25 cellular contexts compared by ENCODE assay signal in genomic region chr10:87030912-87031635, GRCh38. TPM values are rescaled to one million over a fixed set of nuclear protein-coding genes. Genes with fewer than 3 reads are reported as not detected.
DNase-seq lines count a peak whose midpoint lies in the region; ATAC-seq, FAIRE-seq and TF ChIP-seq lines count a peak whose summit lies in the region.
"Had no signal": no experiment of that assay in that cellular context is flagged by ENCODE, and none has a peak within 500 bp of the region (broad histone marks: within the 10 kb centered on the region; RNA-seq: fewer than 3 reads in every experiment).

No MANE protein-coding gene starts in this region.

- no peak for TF ChIP-seq EP300 in HepG2 (IDR thresholded peaks at IDR 0.05; ENCODE audit: low read depth in 2 of 2, low read length in 2 of 2)
- TF ChIP-seq EP300 in HepG2 (CRISPR knock-in tag; IDR thresholded peaks at IDR 0.05; ENCODE audit: borderline replicate concordance) = no peak

- TF ChIP-seq POLR2A in HepG2 (IDR thresholded peaks at IDR 0.05; ENCODE audit: insufficient read depth in 1 of 2, low read depth in 2 of 2, low read length in 2 of 2) = no peak
- TF ChIP-seq POLR2A in right lobe of liver (IDR thresholded peaks at IDR 0.05) = no peak

- ATAC-seq in HepG2 (no peak), right lobe of liver (no peak)
- ATAC-seq: A549, GM12878 had no signal

- H3K4me3 Mint-ChIP-seq in endodermal cell = no peak overlapping the region
- no peak overlapping the region for H3K4me3 Mint-ChIP-seq in activated naive CD4-positive, alpha-beta T cell treated with anti-CD3 and anti-CD28 coated beads, Interleukin-2, amount 10 ng/mL, durations not matched to agents 7 days and 5 days
- H3K4me3 Mint-ChIP-seq: CD14-positive monocyte; CD4-positive, alpha-beta T cell; CD8-positive, alpha-beta memory T cell; HFFc6 had no signal

- H4K8ac ChIP-seq in mesendoderm (ENCODE audit: low read depth, low read length) = no peak overlapping the region

- H3K9me3 Mint-ChIP-seq in endodermal cell = peaks cover 44% of the 10 kb centered on the region
- no peaks in the 10 kb centered on the region for H3K9me3 Mint-ChIP-seq in activated naive CD4-positive, alpha-beta T cell treated with anti-CD3 and anti-CD28 coated beads, Interleukin-2, amount 10 ng/mL, durations not matched to agents 7 days and 5 days
- H3K9me3 Mint-ChIP-seq: CD4-positive, alpha-beta T cell; CD8-positive, alpha-beta memory T cell had no signal

- no TSS peak for BruUV-seq in HepG2 (replicated peaks; lab: Mats Ljungman, UMichigan)

- no peak overlapping the region for H2AFZ ChIP-seq in HepG2 (ENCODE audit: low read length)
- H2AFZ ChIP-seq: GM23248 had no signal

- H3K4me1 ChIP-seq in HepG2 (ENCODE audit: insufficient read depth, low read length) = peaks cover 6% of the 10 kb centered on the region
- H3K4me1 ChIP-seq in right lobe of liver = peaks cover 0 to 5% (median 0%) of the 10 kb centered on the region in 4 donors
- no peaks in the 10 kb centered on the region for H3K4me1 ChIP-seq in endodermal cell (ENCODE audit: control insufficient read depth, insufficient read depth, low read length)
- peaks cover 1% of the 10 kb centered on the region for H3K4me1 ChIP-seq in mesendoderm (ENCODE audit: control insufficient read depth, low read depth, low read length)
- H3K4me1 ChIP-seq: BE2C had no signal

- H3K79me2 ChIP-seq in HepG2 (ENCODE audit: insufficient read depth, low read length) (no peaks in the 10 kb centered on the region), mesendoderm (ENCODE audit: control insufficient read depth, insufficient read depth, low read length) (no peaks in the 10 kb centered on the region)

- H3K36me3 ChIP-seq in HepG2 (replicated peaks in 1 of 2; ENCODE audit: control insufficient read depth in 1 of 2, insufficient read depth in 2 of 2, low read length in 2 of 2) = no peaks in the 10 kb centered on the region
- H3K36me3 ChIP-seq in right lobe of liver = no peaks in the 10 kb centered on the region
- H3K36me3 ChIP-seq in endodermal cell (ENCODE audit: control insufficient read depth, insufficient read depth, low read length) = no peaks in the 10 kb centered on the region
- H3K36me3 ChIP-seq in mesendoderm (ENCODE audit: control insufficient read depth, insufficient read depth, low read length) = no peaks in the 10 kb centered on the region
- H3K36me3 ChIP-seq: BE2C; BLaER1 treated with 17β-estradiol and CSF1 and Interleukin-3, amounts not matched to agents 10 nM and 100 nM had no signal

- no peak overlapping the region for H3K56ac ChIP-seq in mesendoderm (ENCODE audit: low read length)

- H3K18ac ChIP-seq in mesendoderm (ENCODE audit: low read length) = no peak overlapping the region

- intact Hi-C loops in HepG2 (cut with micrococcal nuclease; ENCODE audit: unreplicated experiment) (no loop called here), right lobe of liver (cut with DNase I) (no loop called here)

- no peak overlapping the region for H3K23ac ChIP-seq in mesendoderm (ENCODE audit: low read length)

- FAIRE-seq in HepG2 (lab: Jason Lieb, UNC) = no peak
- FAIRE-seq: A549, GM12878, GM19239, H1 had no signal

- DNase-seq in HepG2 (ENCODE audit: low spot score) (no peak), right lobe of liver (no peak), endodermal cell (no peak), mesendoderm (peak; percentile 10)
- no peak for DNase-seq in stimulated activated naive CD4-positive, alpha-beta T cell (lab: John Stamatoyannopoulos, UW)
- no peak for DNase-seq in activated naive CD4-positive, alpha-beta T cell treated with anti-CD3 and anti-CD28 coated beads, Interleukin-2, amount 10 ng/mL, durations not matched to agents 7 days and 5 days
- DNase-seq: 8988T; ACHN; AML-193; BE2C; CD4-positive, alpha-beta T cell; CD8-positive, alpha-beta memory T cell; DMS79; EL; GDM1; GM23248; H7; HCEC 1CT; HFFc6 had no signal

- H4K5ac ChIP-seq in mesendoderm (ENCODE audit: low read length) = no peak overlapping the region

- WGBS in HepG2 (ENCODE audit: low lambda C conversion rate) = 78% methylated on average over 10 of the region's 28 CpGs
- 96% methylated on average over 4 of the region's 28 CpGs for WGBS in right lobe of liver (ENCODE audit: insufficient coverage, low coverage, low lambda C conversion rate, missing lambda C conversion rate)
- WGBS in endodermal cell (ENCODE audit: insufficient coverage in 1 of 2, insufficient read length in 1 of 2), 2 experiments = 91 to 99% methylated on average over 11 to 28 of the region's 28 CpGs
- no CpG with 5 or more reads among the region's 28 CpGs for WGBS in mesendoderm (ENCODE audit: extremely low coverage, insufficient coverage, low lambda C conversion rate)

- TF ChIP-seq CTCF in HepG2 (CRISPR knock-in tag; IDR thresholded peaks at IDR 0.05) (no peak), right lobe of liver (IDR thresholded peaks at IDR 0.05) (no peak), endodermal cell (conservative IDR thresholded peaks at IDR 0.05) (no peak)

- POLR2A ChIA-PET in HepG2 (lab: Yijun Ruan, JAX) = no interaction called here

- H3K4me1 Mint-ChIP-seq in endodermal cell = peaks cover 3% of the 10 kb centered on the region
- H3K4me1 Mint-ChIP-seq in activated naive CD4-positive, alpha-beta T cell treated with anti-CD3 and anti-CD28 coated beads, Interleukin-2, amount 10 ng/mL, durations not matched to agents 7 days and 5 days = no peaks in the 10 kb centered on the region
- H3K4me1 Mint-ChIP-seq: CD14-positive monocyte; CD8-positive, alpha-beta memory T cell had no signal

- no peak overlapping the region for H2AK5ac ChIP-seq in mesendoderm (ENCODE audit: low read length)

- H3K79me1 ChIP-seq in mesendoderm (ENCODE audit: low read length) = no peaks in the 10 kb centered on the region

- H3K9ac ChIP-seq in HepG2 (ENCODE audit: insufficient read depth, low read depth, low read length) (no peak overlapping the region), endodermal cell (ENCODE audit: extremely low read depth, low read length, poor library complexity, severe bottlenecking) (no peak overlapping the region), mesendoderm (ENCODE audit: low read length) (no peak overlapping the region)
- H3K9ac ChIP-seq: BLaER1 treated with 17β-estradiol and CSF1 and Interleukin-3, amounts not matched to agents 10 nM and 100 nM; GM23248 had no signal

- no peak overlapping the region for H2BK5ac ChIP-seq in mesendoderm (ENCODE audit: low read length)

- no peak for TF ChIP-seq RAD21 in HepG2 (CRISPR knock-in tag; IDR thresholded peaks at IDR 0.05)

- in situ Hi-C loops in HepG2 (cut with HindIII; ENCODE audit: extremely low pct_ligation_motif_present, low pct_unique_long_range_greater_than_20kb) = no loop called here

- CTCF ChIA-PET in HepG2 (lab: Yijun Ruan, JAX; ENCODE audit: low intra/inter-chr PET ratio, low total read pairs) = no interaction called here
- CTCF ChIA-PET in activated naive CD4-positive, alpha-beta T cell treated with anti-CD3 and anti-CD28 coated beads, Interleukin-2, amount 10 ng/mL, durations not matched to agents 7 days and 5 days (lab: Charles Lee) = interaction anchor here (0.8 kb wide), 1 partner anchor 32 kb away, joined by 4 read pairs; no protein-coding TSS in a partner anchor

- H3K4ac ChIP-seq in mesendoderm (ENCODE audit: low read depth, low read length) = no peak overlapping the region

- H3K4me2 ChIP-seq in HepG2 (ENCODE audit: low read depth, low read length) (no peak overlapping the region), mesendoderm (ENCODE audit: low read length) (no peak overlapping the region)
- H3K4me2 ChIP-seq: A549; BLaER1 treated with 17β-estradiol and CSF1 and Interleukin-3, amounts not matched to agents 10 nM and 100 nM had no signal

- H3K27me3 Mint-ChIP-seq in endodermal cell (ENCODE audit: insufficient read depth) = no peaks in the 10 kb centered on the region
- H3K27me3 Mint-ChIP-seq in activated naive CD4-positive, alpha-beta T cell treated with anti-CD3 and anti-CD28 coated beads, Interleukin-2, amount 10 ng/mL, durations not matched to agents 7 days and 5 days = peaks cover 3% of the 10 kb centered on the region
- H3K27me3 Mint-ChIP-seq: CD4-positive, alpha-beta T cell; CD8-positive, alpha-beta memory T cell had no signal

- no peak overlapping the region for H2BK120ac ChIP-seq in mesendoderm (ENCODE audit: low read depth, low read length)

- H3K27me3 ChIP-seq in HepG2 (ENCODE audit: control insufficient read depth in 1 of 2, insufficient read depth in 2 of 2, low read length in 2 of 2) (no peaks in the 10 kb centered on the region), right lobe of liver (no peaks in the 10 kb centered on the region), endodermal cell (ENCODE audit: control insufficient read depth, insufficient read depth, low read length, poor library complexity, severe bottlenecking) (no peaks in the 10 kb centered on the region), mesendoderm (ENCODE audit: insufficient read depth, low read length, poor library complexity) (no peaks in the 10 kb centered on the region)
- H3K27me3 ChIP-seq: BE2C; BLaER1 treated with 17β-estradiol and CSF1 and Interleukin-3, amounts not matched to agents 10 nM and 100 nM had no signal

- H3K4me3 ChIP-seq in HepG2 (replicated peaks in 1 of 3; ENCODE audit: insufficient read depth in 1 of 3, low read depth in 2 of 3, low read length in 3 of 3) = no peak overlapping the region
- no peak overlapping the region for H3K4me3 ChIP-seq in right lobe of liver
- peak overlapping the region; percentile 45 for H3K4me3 ChIP-seq in endodermal cell (ENCODE audit: low read length)
- H3K4me3 ChIP-seq in mesendoderm (ENCODE audit: low read length) = no peak overlapping the region
- H3K4me3 ChIP-seq: A549; BLaER1 treated with 17β-estradiol and CSF1 and Interleukin-3, amounts not matched to agents 10 nM and 100 nM; GM12878; GM23248 had no signal

- no peak overlapping the region for H2BK15ac ChIP-seq in mesendoderm (replicated peaks; ENCODE audit: low read depth)

- H3K27ac Mint-ChIP-seq in endodermal cell = no peak overlapping the region
- H3K27ac Mint-ChIP-seq in activated naive CD4-positive, alpha-beta T cell treated with anti-CD3 and anti-CD28 coated beads, Interleukin-2, amount 10 ng/mL, durations not matched to agents 7 days and 5 days = no peak overlapping the region
- H3K27ac Mint-ChIP-seq: CD14-positive monocyte; CD4-positive, alpha-beta T cell; HFFc6 had no signal

- no peaks in the 10 kb centered on the region for H4K20me1 ChIP-seq in HepG2 (ENCODE audit: insufficient read depth, low read length)
- H4K20me1 ChIP-seq: BLaER1 treated with 17β-estradiol and CSF1 and Interleukin-3, amounts not matched to agents 10 nM and 100 nM had no signal

- peaks cover 4% of the 10 kb centered on the region for H3K36me3 Mint-ChIP-seq in endodermal cell (ENCODE audit: low read depth)
- no peaks in the 10 kb centered on the region for H3K36me3 Mint-ChIP-seq in activated naive CD4-positive, alpha-beta T cell treated with anti-CD3 and anti-CD28 coated beads, Interleukin-2, amount 10 ng/mL, durations not matched to agents 7 days and 5 days
- H3K36me3 Mint-ChIP-seq: CD14-positive monocyte; CD8-positive, alpha-beta memory T cell had no signal

- H3K27ac ChIP-seq in HepG2 (ENCODE audit: extremely low read length, insufficient read depth, low read length) = no peak overlapping the region
- H3K27ac ChIP-seq in right lobe of liver = no peak overlapping the region
- no peak overlapping the region for H3K27ac ChIP-seq in endodermal cell (ENCODE audit: low read depth, low read length)
- no peak overlapping the region for H3K27ac ChIP-seq in mesendoderm (ENCODE audit: low read depth, low read length)
- H3K27ac ChIP-seq: A549; BLaER1 treated with 17β-estradiol and CSF1 and Interleukin-3, amounts not matched to agents 10 nM and 100 nM; GM23248 had no signal

- H3K9me3 ChIP-seq in HepG2 (ENCODE audit: low read length) = no peaks in the 10 kb centered on the region; the same call in 1 of the 2 replicates
- no peaks in the 10 kb centered on the region for H3K9me3 ChIP-seq in right lobe of liver
- peaks cover 42% of the 10 kb centered on the region for H3K9me3 ChIP-seq in endodermal cell (ENCODE audit: control insufficient read depth, low read length)
- H3K9me3 ChIP-seq: A549, BE2C had no signal

RNA-seq across cellular contexts. Expression of gene FAM25A, which starts 11.0 kb away (rescaled TPM):
- not detected in 2 replicates for total RNA-seq in HepG2 (2016; rRNA removed; fragmentation: Illumina TruSeq; extraction: Trizol)
- not detected in 2 replicates for total RNA-seq in HepG2 (2016; cell fraction: cytosol; rRNA removed; fragmentation: Illumina TruSeq; extraction: Trizol; ENCODE audit: low read depth)
- total RNA-seq in HepG2 (2016; cell fraction: insoluble cytoplasmic fraction; rRNA removed; fragmentation: Illumina TruSeq; extraction: Trizol) = not detected in 2 replicates
- total RNA-seq in HepG2 (2016; cell fraction: membrane; rRNA removed; fragmentation: Illumina TruSeq; extraction: Trizol) = not detected in 2 replicates
- not detected in 2 replicates for total RNA-seq in HepG2 (2016; cell fraction: nucleus; rRNA removed; fragmentation: Illumina TruSeq; extraction: Trizol)
- not detected in 2 replicates for polyA plus RNA-seq in HepG2 (2011; rRNA removed)
- polyA plus RNA-seq in HepG2 (2011; cell fraction: cytosol; rRNA removed) = not detected in 2 replicates
- polyA plus RNA-seq in HepG2 (2011; cell fraction: nucleus; rRNA removed) = not detected in 2 replicates
- not detected in 2 replicates for polyA plus RNA-seq in HepG2 (2012)
- not detected in 2 replicates for polyA plus RNA-seq in HepG2 (2016; cell fraction: cytosol; fragmentation: Illumina TruSeq; extraction: Trizol; ENCODE audit: low read depth)
- not detected in 2 replicates for polyA plus RNA-seq in HepG2 (2016; cell fraction: insoluble cytoplasmic fraction; fragmentation: Illumina TruSeq; extraction: Trizol; ENCODE audit: low read depth)
- not detected in 2 replicates for polyA plus RNA-seq in HepG2 (2016; cell fraction: membrane; fragmentation: Illumina TruSeq; extraction: Trizol; ENCODE audit: low read depth)
- polyA plus RNA-seq in HepG2 (2016; cell fraction: nucleus; fragmentation: Illumina TruSeq; extraction: Trizol; ENCODE audit: insufficient read depth, low read depth) = not detected in 2 replicates
- not detected in 2 replicates for polyA minus RNA-seq in HepG2 (2011; rRNA and poly(A)+ RNA removed; ENCODE audit: low replicate concordance)
- not detected in 2 replicates for polyA minus RNA-seq in HepG2 (2011; cell fraction: cytosol; rRNA and poly(A)+ RNA removed)
- not detected in 2 replicates for polyA minus RNA-seq in HepG2 (2011; cell fraction: nucleus; rRNA and poly(A)+ RNA removed)
- total RNA-seq in right lobe of liver = not detected
- total RNA-seq in endodermal cell = not detected
- not detected for polyA plus RNA-seq in endodermal cell (2013, experiment 1 of 2)
- polyA plus RNA-seq in endodermal cell (2013, experiment 2 of 2) = not detected
- not detected for polyA plus RNA-seq in mesendoderm (2013, experiment 1 of 2)
- polyA plus RNA-seq in mesendoderm (2013, experiment 2 of 2) = not detected
- total RNA-seq: CD4-positive, alpha-beta T cell; CD8-positive, alpha-beta memory T cell; GM12878; GM23248; H1; H7; HFFc6 had no signal
- polyA plus RNA-seq: A549; CD14-positive monocyte; CD8-positive, alpha-beta memory T cell; GM12878; GM23248; H1 had no signal
